In the genomic region with DNA sequence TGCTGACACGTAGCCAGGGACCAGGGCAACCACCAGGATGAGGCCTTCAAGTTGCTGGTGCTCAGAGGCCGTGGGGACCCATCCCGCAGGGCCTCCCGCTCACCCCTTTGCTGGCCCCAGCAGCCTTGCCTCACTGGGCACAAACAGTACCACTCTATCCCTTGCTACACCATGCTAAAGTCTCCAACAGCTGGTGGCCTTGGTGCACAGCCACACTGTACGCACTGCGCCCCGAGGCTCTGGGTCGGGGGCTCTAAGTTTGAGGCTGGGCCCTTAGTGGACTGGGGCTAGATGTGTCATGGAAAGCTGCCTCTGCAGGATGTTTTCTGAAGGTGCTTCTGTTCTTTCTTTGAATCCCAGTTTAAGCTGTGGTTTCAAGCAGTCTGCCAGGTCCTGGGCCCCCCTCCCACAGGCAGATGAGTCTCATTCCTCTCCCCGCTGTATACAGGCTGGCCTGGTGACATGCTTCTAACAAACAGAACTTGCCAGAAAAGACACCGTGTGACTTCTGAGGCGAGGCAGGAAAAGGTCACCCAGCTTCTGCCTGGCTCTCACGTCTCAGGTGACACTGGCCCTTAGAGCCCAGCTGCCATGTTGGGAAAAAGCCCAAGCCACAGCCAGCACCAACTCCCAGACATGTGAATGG, we compare ENCODE assay signal across 3 cellular contexts. TPM values are rescaled to one million over a fixed set of nuclear protein-coding genes. Genes with fewer than 3 reads are reported as not detected.
"Had no signal": no experiment of that assay in that cellular context is flagged by ENCODE, and none has a peak within 500 bp of the region (broad histone marks: within the 10 kb centered on the region; RNA-seq: fewer than 3 reads in every experiment).

No MANE protein-coding gene starts in this region.

RNA-seq across cellular contexts. Expression of a gene that starts 15.7 kb away (rescaled TPM):
- total RNA-seq: GM23248, H4, HFFc6 had no signal
- polyA plus RNA-seq: GM23248 had no signal
